ENCODE assay signal across 17 cellular contexts in the genomic region with DNA sequence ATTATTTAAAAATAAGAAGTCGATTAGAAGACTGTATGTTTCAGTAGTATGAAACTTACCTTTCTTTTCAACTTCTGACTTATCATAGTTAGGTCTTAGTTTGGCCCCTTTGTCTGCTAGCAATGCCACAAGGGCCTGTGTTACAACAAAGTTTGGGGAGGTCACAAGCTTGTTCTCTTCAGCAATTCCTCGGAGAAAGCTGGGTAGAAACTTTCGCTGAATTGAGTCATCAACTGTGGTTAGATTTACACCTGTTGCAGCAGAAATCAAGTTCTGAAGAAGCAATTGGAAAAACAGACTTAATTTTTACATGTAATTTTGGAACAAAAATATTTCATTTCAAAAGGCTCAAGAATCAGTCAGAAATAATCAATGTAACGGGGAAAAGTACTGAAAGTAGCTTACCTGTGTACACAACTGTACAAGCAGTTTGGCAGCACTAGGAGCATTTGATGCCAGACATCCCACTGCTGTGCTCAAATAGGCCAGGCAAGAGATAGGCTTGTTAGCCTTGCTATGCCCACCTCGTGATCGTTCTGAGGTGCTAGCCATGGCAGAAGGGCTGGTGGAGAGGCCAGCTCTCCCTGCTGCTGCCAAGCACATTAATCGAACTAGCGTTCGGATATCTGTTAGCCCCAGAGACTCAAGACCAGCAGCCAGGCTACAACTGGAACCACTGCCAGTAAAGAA. TPM values are rescaled to one million over a fixed set of nuclear protein-coding genes. Genes with fewer than 3 reads are reported as not detected.
"Had no signal": no experiment of that assay in that cellular context is flagged by ENCODE, and none has a peak within 500 bp of the region (broad histone marks: within the 10 kb centered on the region; RNA-seq: fewer than 3 reads in every experiment).

No MANE protein-coding gene starts in this region.

- H3K4me1 Mint-ChIP-seq: stimulated activated naive CD8-positive, alpha-beta T cell treated with anti-CD3 and anti-CD28 coated beads, Interleukin-15, amount 100 ng/mL, for 72 hours had no signal

- DNase-seq: activated effector memory CD4-positive, alpha-beta T cell treated with Interleukin-2 at 50 U/mL for 16 hours; activated naive CD4-positive, alpha-beta T cell treated with anti-CD3 and anti-CD28 coated beads, Interleukin-2, amount 50 U/mL, for 16 hours; central memory CD4-positive, alpha-beta T cell; effector CD8-positive, alpha-beta T cell; esophagus squamous epithelium; lower lobe of right lung; midbrain; naive thymus-derived CD4-positive, alpha-beta T cell; ovary; sigmoid colon; SK-N-SH; stimulated activated CD4-positive, alpha-beta T cell treated with anti-CD3 and anti-CD28 coated beads, Interleukin-1b, Interleukin-23, amount 100 ng/mL, for 48 hours; stimulated activated naive CD8-positive, alpha-beta T cell treated with anti-CD3 and anti-CD28 coated beads, Interleukin-15, amount 100 ng/mL, for 72 hours; T-helper 1 cell; T1000; upper lobe of left lung had no signal

- H3K27me3 Mint-ChIP-seq: naive thymus-derived CD4-positive, alpha-beta T cell; stimulated activated naive CD8-positive, alpha-beta T cell treated with anti-CD3 and anti-CD28 coated beads, Interleukin-15, amount 100 ng/mL, for 72 hours had no signal

- H3K9me3 ChIP-seq: esophagus squamous epithelium, lower lobe of right lung, ovary, sigmoid colon, SK-N-SH, upper lobe of left lung had no signal

- H3K27ac ChIP-seq: esophagus squamous epithelium, lower lobe of right lung, ovary, sigmoid colon, upper lobe of left lung had no signal

- H3K36me3 ChIP-seq: ovary had no signal

- ATAC-seq: lower lobe of right lung; naive thymus-derived CD4-positive, alpha-beta T cell; stimulated activated naive CD8-positive, alpha-beta T cell treated with anti-CD3 and anti-CD28 coated beads, Interleukin-15, amount 100 ng/mL, for 72 hours had no signal

- H3K4me3 ChIP-seq: esophagus squamous epithelium, lower lobe of right lung, ovary, sigmoid colon, upper lobe of left lung had no signal

- H3K4me3 Mint-ChIP-seq: naive thymus-derived CD4-positive, alpha-beta T cell; stimulated activated naive CD8-positive, alpha-beta T cell treated with anti-CD3 and anti-CD28 coated beads, Interleukin-15, amount 100 ng/mL, for 72 hours had no signal

- H3K4me2 ChIP-seq: SK-N-SH had no signal

- H3K9ac ChIP-seq: SK-N-SH had no signal

- H3K27me3 ChIP-seq: esophagus squamous epithelium, ovary, sigmoid colon, upper lobe of left lung had no signal

- H3K9me3 Mint-ChIP-seq: naive thymus-derived CD4-positive, alpha-beta T cell; stimulated activated naive CD8-positive, alpha-beta T cell treated with anti-CD3 and anti-CD28 coated beads, Interleukin-15, amount 100 ng/mL, for 72 hours had no signal

- H3K4me1 ChIP-seq: esophagus squamous epithelium, lower lobe of right lung, sigmoid colon, upper lobe of left lung had no signal

RNA-seq across cellular contexts. Expression of gene FBXL22, which starts 58.6 kb away (rescaled TPM):
- total RNA-seq: endothelial cell of umbilical vein had no signal
